In the genomic region with DNA sequence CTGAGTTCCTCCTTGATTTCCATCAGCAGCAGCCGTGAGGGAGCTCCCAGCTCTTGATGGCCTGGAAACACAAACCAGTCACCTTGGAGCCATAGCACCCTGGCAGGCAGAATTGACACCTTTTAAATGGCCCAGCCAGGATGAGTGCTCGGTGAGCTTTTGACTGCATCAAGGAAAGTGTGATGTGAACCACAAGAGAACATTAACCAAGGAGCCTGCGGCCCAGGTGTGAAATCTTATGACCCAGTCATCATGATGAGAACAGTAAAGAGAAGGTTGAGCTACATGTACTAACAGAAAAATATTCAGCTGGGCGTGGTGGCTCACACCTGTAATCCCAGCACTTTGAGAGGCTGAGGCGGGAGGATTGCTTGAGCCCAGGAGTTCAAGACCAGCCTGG, we compare ENCODE assay signal across 22 cellular contexts. TPM values are rescaled to one million over a fixed set of nuclear protein-coding genes. Genes with fewer than 3 reads are reported as not detected.
DNase-seq lines count a peak whose midpoint lies in the region; ATAC-seq, FAIRE-seq and TF ChIP-seq lines count a peak whose summit lies in the region.
"Had no signal": no experiment of that assay in that cellular context is flagged by ENCODE, and none has a peak within 500 bp of the region (broad histone marks: within the 10 kb centered on the region; RNA-seq: fewer than 3 reads in every experiment).

No MANE protein-coding gene starts in this region.

- peaks cover 73 to 81% of the 10 kb centered on the region in 2 donors for H3K36me3 ChIP-seq in ascending aorta

- H3K27ac ChIP-seq in RWPE1: peak overlapping the region; percentile 54
- no peak overlapping the region for H3K27ac ChIP-seq in ascending aorta
- H3K27ac ChIP-seq: GM23248 had no signal

- no peak overlapping the region for H3K4me3 Mint-ChIP-seq in activated CD8-positive, alpha-beta memory T cell treated with anti-CD3 and anti-CD28 coated beads, Interleukin-2, amount 10 ng/mL, durations not matched to agents 7 days and 5 days
- peak overlapping the region in 3 of 5 donors; percentile 26 to 54 (median 48) for H3K4me3 Mint-ChIP-seq in immature natural killer cell
- H3K4me3 Mint-ChIP-seq in stimulated activated effector memory CD8-positive, alpha-beta T cell treated with anti-CD3 and anti-CD28 coated beads, Interleukin-12 subunit alpha, Interleukin-12 subunit beta, amount 100 ng/mL, for 72 hours: no peak overlapping the region
- H3K4me3 Mint-ChIP-seq in activated T-cell treated with anti-CD3 and anti-CD28 coated beads, Interleukin-2, amount 50 U/mL, for 24 hours: no peak overlapping the region
- H3K4me3 Mint-ChIP-seq: CD4-positive, CD25-positive, alpha-beta regulatory T cell; IgD-negative memory B cell had no signal

- DNase-seq in activated CD8-positive, alpha-beta memory T cell treated with anti-CD3 and anti-CD28 coated beads, Interleukin-2, amount 10 ng/mL, durations not matched to agents 7 days and 5 days: no peak
- DNase-seq in activated CD8-positive, alpha-beta memory T cell treated with anti-CD3 and anti-CD28 coated beads, Interleukin-2, amount 50 U/mL, for 48 hours: no peak
- DNase-seq in RWPE1 (ENCODE audit: low spot score) (no peak), immature natural killer cell (peak; percentile 65 to 74 (median 71)), H54 (ENCODE audit: insufficient read length, low spot score) (no peak), ascending aorta (ENCODE audit: low spot score in 2 of 2) (no peak)
- DNase-seq in stimulated activated effector memory CD8-positive, alpha-beta T cell treated with anti-CD3 and anti-CD28 coated beads, Interleukin-12 subunit alpha, Interleukin-12 subunit beta, amount 100 ng/mL, for 72 hours (ENCODE audit: low spot score in 2 of 2): no peak
- DNase-seq in activated T-cell treated with anti-CD3 and anti-CD28 coated beads, Interleukin-2, amount 50 U/mL, for 24 hours: no peak
- DNase-seq: ACHN; BE2C; C1 segment of cervical spinal cord; CD4-positive, CD25-positive, alpha-beta regulatory T cell; DMS153; DMS79; GDM1; GM23248; HCEC 1CT had no signal

- no peaks in the 10 kb centered on the region for H3K4me1 ChIP-seq in ascending aorta
- H3K4me1 ChIP-seq: BE2C had no signal

- H3K9me3 ChIP-seq in ascending aorta: no peaks in the 10 kb centered on the region
- H3K9me3 ChIP-seq: BE2C had no signal

- TF ChIP-seq CTCF in RWPE1 (conservative IDR thresholded peaks at IDR 0.05; ENCODE audit: low read depth): no peak
- no peak for TF ChIP-seq CTCF in ascending aorta (IDR thresholded peaks at IDR 0.05)

- TF ChIP-seq POLR2A in H54 (IDR thresholded peaks at IDR 0.05; ENCODE audit: low read depth, low read length): no peak

- H3K27ac Mint-ChIP-seq in activated CD8-positive, alpha-beta memory T cell treated with anti-CD3 and anti-CD28 coated beads, Interleukin-2, amount 10 ng/mL, durations not matched to agents 7 days and 5 days: no peak overlapping the region
- H3K27ac Mint-ChIP-seq in immature natural killer cell: peak overlapping the region; percentile 78 to 90 (median 86)
- peak overlapping the region; percentile 78 for H3K27ac Mint-ChIP-seq in stimulated activated effector memory CD8-positive, alpha-beta T cell treated with anti-CD3 and anti-CD28 coated beads, Interleukin-12 subunit alpha, Interleukin-12 subunit beta, amount 100 ng/mL, for 72 hours
- H3K27ac Mint-ChIP-seq in activated T-cell treated with anti-CD3 and anti-CD28 coated beads, Interleukin-2, amount 50 U/mL, for 24 hours: no peak overlapping the region
- H3K27ac Mint-ChIP-seq: IgD-negative memory B cell had no signal

- FAIRE-seq in H54 (lab: Jason Lieb, UNC): no peak
- FAIRE-seq: A204.1, GM12892, GM18507, HepG2 had no signal

- intact Hi-C loops in ascending aorta (cut with DNase I): no loop called here

- H3K9me3 Mint-ChIP-seq in activated CD8-positive, alpha-beta memory T cell treated with anti-CD3 and anti-CD28 coated beads, Interleukin-2, amount 10 ng/mL, durations not matched to agents 7 days and 5 days (ENCODE audit: low read depth): no peaks in the 10 kb centered on the region
- no peaks in the 10 kb centered on the region for H3K9me3 Mint-ChIP-seq in immature natural killer cell
- H3K9me3 Mint-ChIP-seq in stimulated activated effector memory CD8-positive, alpha-beta T cell treated with anti-CD3 and anti-CD28 coated beads, Interleukin-12 subunit alpha, Interleukin-12 subunit beta, amount 100 ng/mL, for 72 hours: no peaks in the 10 kb centered on the region
- H3K9me3 Mint-ChIP-seq in activated T-cell treated with anti-CD3 and anti-CD28 coated beads, Interleukin-2, amount 50 U/mL, for 24 hours: no peaks in the 10 kb centered on the region
- H3K9me3 Mint-ChIP-seq: CD4-positive, CD25-positive, alpha-beta regulatory T cell; IgD-negative memory B cell had no signal

- POLR2A ChIA-PET in RWPE1 (lab: Yijun Ruan, JAX; ENCODE audit: low non-redundant PET): no interaction called here

- H3K4me3 ChIP-seq in ascending aorta: no peak overlapping the region
- H3K4me3 ChIP-seq: GM23248 had no signal

- H3K4me1 Mint-ChIP-seq in activated CD8-positive, alpha-beta memory T cell treated with anti-CD3 and anti-CD28 coated beads, Interleukin-2, amount 10 ng/mL, durations not matched to agents 7 days and 5 days: peaks cover 4% of the 10 kb centered on the region
- H3K4me1 Mint-ChIP-seq in immature natural killer cell: peaks cover 18 to 32% of the 10 kb centered on the region in 2 donors
- H3K4me1 Mint-ChIP-seq in stimulated activated effector memory CD8-positive, alpha-beta T cell treated with anti-CD3 and anti-CD28 coated beads, Interleukin-12 subunit alpha, Interleukin-12 subunit beta, amount 100 ng/mL, for 72 hours: peaks cover 6% of the 10 kb centered on the region
- H3K4me1 Mint-ChIP-seq in activated T-cell treated with anti-CD3 and anti-CD28 coated beads, Interleukin-2, amount 50 U/mL, for 24 hours (ENCODE audit: low read depth): no peaks in the 10 kb centered on the region

- no peaks in the 10 kb centered on the region for H3K27me3 ChIP-seq in ascending aorta
- H3K27me3 ChIP-seq: BE2C had no signal

- H3K36me3 Mint-ChIP-seq in activated CD8-positive, alpha-beta memory T cell treated with anti-CD3 and anti-CD28 coated beads, Interleukin-2, amount 10 ng/mL, durations not matched to agents 7 days and 5 days: peaks cover 51% of the 10 kb centered on the region
- H3K36me3 Mint-ChIP-seq in immature natural killer cell: peaks cover 12 to 52% (median 29%) of the 10 kb centered on the region in 3 donors
- peaks cover 98% of the 10 kb centered on the region for H3K36me3 Mint-ChIP-seq in stimulated activated effector memory CD8-positive, alpha-beta T cell treated with anti-CD3 and anti-CD28 coated beads, Interleukin-12 subunit alpha, Interleukin-12 subunit beta, amount 100 ng/mL, for 72 hours
- peaks cover 93% of the 10 kb centered on the region for H3K36me3 Mint-ChIP-seq in activated T-cell treated with anti-CD3 and anti-CD28 coated beads, Interleukin-2, amount 50 U/mL, for 24 hours (ENCODE audit: low read depth)

- H3K27me3 Mint-ChIP-seq in activated CD8-positive, alpha-beta memory T cell treated with anti-CD3 and anti-CD28 coated beads, Interleukin-2, amount 10 ng/mL, durations not matched to agents 7 days and 5 days: no peaks in the 10 kb centered on the region
- peaks cover 0 to 5% (median 5%) of the 10 kb centered on the region in 3 donors for H3K27me3 Mint-ChIP-seq in immature natural killer cell (ENCODE audit: low read depth in 3 of 3)
- H3K27me3 Mint-ChIP-seq in activated T-cell treated with anti-CD3 and anti-CD28 coated beads, Interleukin-2, amount 50 U/mL, for 24 hours: no peaks in the 10 kb centered on the region
- H3K27me3 Mint-ChIP-seq: CD4-positive, CD25-positive, alpha-beta regulatory T cell; IgD-negative memory B cell had no signal

- ATAC-seq in activated CD8-positive, alpha-beta memory T cell treated with anti-CD3 and anti-CD28 coated beads, Interleukin-2, amount 10 ng/mL, durations not matched to agents 7 days and 5 days: peak; percentile 39
- ATAC-seq in stimulated activated effector memory CD8-positive, alpha-beta T cell treated with anti-CD3 and anti-CD28 coated beads, Interleukin-12 subunit alpha, Interleukin-12 subunit beta, amount 100 ng/mL, for 72 hours: peak; percentile 78
- ATAC-seq: HepG2 had no signal

- CTCF ChIA-PET in activated CD8-positive, alpha-beta memory T cell treated with anti-CD3 and anti-CD28 coated beads, Interleukin-2, amount 10 ng/mL, durations not matched to agents 7 days and 5 days (lab: Charles Lee): no interaction called here
- CTCF ChIA-PET in RWPE1 (lab: Yijun Ruan, JAX): no interaction called here

RNA-seq across cellular contexts. Expression of gene SUGP2, which starts 22.8 kb away (rescaled TPM):
- 100 to 1,000 TPM; 126 to 192 TPM for total RNA-seq in activated CD8-positive, alpha-beta memory T cell treated with anti-CD3 and anti-CD28 coated beads, Interleukin-2, amount 10 ng/mL, durations not matched to agents 7 days and 5 days
- 10 to 100 TPM in 1 of 3 donors, 1 to 10 TPM in 2; 7.4 to 19.4 (median 7.9) TPM for polyA plus RNA-seq in immature natural killer cell
- total RNA-seq in ascending aorta: 23.6 TPM

RNA-seq across cellular contexts. Expression of gene ARMC6, which starts 22.9 kb away (rescaled TPM):
- total RNA-seq in activated CD8-positive, alpha-beta memory T cell treated with anti-CD3 and anti-CD28 coated beads, Interleukin-2, amount 10 ng/mL, durations not matched to agents 7 days and 5 days: 10 to 100 TPM; 30.8 to 39.0 TPM
- polyA plus RNA-seq in immature natural killer cell: 10 to 100 TPM; 45.8 to 58.4 (median 49.9) TPM
- 34.7 TPM for total RNA-seq in ascending aorta

RNA-seq across cellular contexts. Expression of gene SLC25A42, which starts 53.2 kb away (rescaled TPM):
- 10 to 100 TPM; 15.6 to 18.7 TPM for total RNA-seq in activated CD8-positive, alpha-beta memory T cell treated with anti-CD3 and anti-CD28 coated beads, Interleukin-2, amount 10 ng/mL, durations not matched to agents 7 days and 5 days
- 10 to 100 TPM; 10.4 to 24.8 (median 12.9) TPM for polyA plus RNA-seq in immature natural killer cell
- total RNA-seq in ascending aorta: 8.9 TPM

Comparison
In these comparisons a context has a peak if more than half of its experiments do, and no peak if none do; other contexts are left out.
1. DNase-seq: peak in immature natural killer cell (3 of 3); none in activated CD8-positive, alpha-beta memory T cell treated with anti-CD3 and anti-CD28 coated beads, Interleukin-2, amount 10 ng/mL, durations not matched to agents 7 days and 5 days (single experiment), activated CD8-positive, alpha-beta memory T cell treated with anti-CD3 and anti-CD28 coated beads, Interleukin-2, amount 50 U/mL, for 48 hours (single experiment), RWPE1 (single experiment), stimulated activated effector memory CD8-positive, alpha-beta T cell treated with anti-CD3 and anti-CD28 coated beads, Interleukin-12 subunit alpha, Interleukin-12 subunit beta, amount 100 ng/mL, for 72 hours (0 of 2), activated T-cell treated with anti-CD3 and anti-CD28 coated beads, Interleukin-2, amount 50 U/mL, for 24 hours (single experiment), H54 (single experiment) and ascending aorta (0 of 2).
2. H3K27ac Mint-ChIP-seq: peak in immature natural killer cell (6 of 6) and stimulated activated effector memory CD8-positive, alpha-beta T cell treated with anti-CD3 and anti-CD28 coated beads, Interleukin-12 subunit alpha, Interleukin-12 subunit beta, amount 100 ng/mL, for 72 hours (single experiment); none in activated CD8-positive, alpha-beta memory T cell treated with anti-CD3 and anti-CD28 coated beads, Interleukin-2, amount 10 ng/mL, durations not matched to agents 7 days and 5 days (single experiment) and activated T-cell treated with anti-CD3 and anti-CD28 coated beads, Interleukin-2, amount 50 U/mL, for 24 hours (single experiment).
3. H3K4me3 Mint-ChIP-seq: peak in immature natural killer cell (3 of 5); none in activated CD8-positive, alpha-beta memory T cell treated with anti-CD3 and anti-CD28 coated beads, Interleukin-2, amount 10 ng/mL, durations not matched to agents 7 days and 5 days (single experiment), stimulated activated effector memory CD8-positive, alpha-beta T cell treated with anti-CD3 and anti-CD28 coated beads, Interleukin-12 subunit alpha, Interleukin-12 subunit beta, amount 100 ng/mL, for 72 hours (single experiment) and activated T-cell treated with anti-CD3 and anti-CD28 coated beads, Interleukin-2, amount 50 U/mL, for 24 hours (single experiment).